In genomic region chr22:36236338-36237319, GRCh38 we compare ENCODE assay signal across 11 cellular contexts. TPM values are rescaled to one million over a fixed set of nuclear protein-coding genes. Genes with fewer than 3 reads are reported as not detected.
DNase-seq lines count a peak whose midpoint lies in the region; ATAC-seq lines count a peak whose summit lies in the region.
"Had no signal": no experiment of that assay in that cellular context is flagged by ENCODE, and none has a peak within 500 bp of the region (broad histone marks: within the 10 kb centered on the region; RNA-seq: fewer than 3 reads in every experiment).

No MANE protein-coding gene starts in this region.

- peak overlapping the region; percentile 80 to 96 (median 87) for H3K4me3 ChIP-seq in subcutaneous abdominal adipose tissue (ENCODE audit: low read depth in 1 of 5, low read length in 5 of 5)

- peaks cover 49% of the 10 kb centered on the region for H3K4me1 Mint-ChIP-seq in activated CD4-positive, alpha-beta T cell treated with anti-CD3 and anti-CD28 coated beads for 36 hours
- H3K4me1 Mint-ChIP-seq in activated naive CD8-positive, alpha-beta T cell (ENCODE audit: low read depth) = peaks cover 57% of the 10 kb centered on the region
- H3K4me1 Mint-ChIP-seq in immature natural killer cell = peaks cover 62 to 78% of the 10 kb centered on the region in 2 donors

- H3K36me3 ChIP-seq in subcutaneous abdominal adipose tissue (ENCODE audit: control insufficient read depth in 5 of 5, insufficient read depth in 5 of 5, low read length in 5 of 5) = peaks cover 7 to 37% (median 22%) of the 10 kb centered on the region in 5 donors

- peak overlapping the region in 2 of 5 donors; percentile 16 to 88 for H3K9ac ChIP-seq in subcutaneous abdominal adipose tissue (ENCODE audit: low read length in 5 of 5)

- no peaks in the 10 kb centered on the region for H3K27me3 ChIP-seq in subcutaneous abdominal adipose tissue (ENCODE audit: control insufficient read depth in 5 of 5, insufficient read depth in 4 of 5, low read length in 5 of 5)

- DNase-seq in activated CD4-positive, alpha-beta T cell treated with anti-CD3 and anti-CD28 coated beads for 36 hours = no peak
- DNase-seq in activated CD4-positive, alpha-beta T cell treated with anti-CD3 and anti-CD28 coated beads for 4 hours = no peak
- DNase-seq in immature natural killer cell (no peak), pons (ENCODE audit: low spot score) (no peak), NCI-H345 (lab: John Stamatoyannopoulos, UW) (no peak)
- DNase-seq: NCI-H1105 treated with DMSO at 0.1 percent for 48 hours had no signal

- H3K4me1 ChIP-seq in subcutaneous abdominal adipose tissue (ENCODE audit: control insufficient read depth in 5 of 5, insufficient read depth in 5 of 5, low read length in 5 of 5) = peaks cover 2 to 52% (median 51%) of the 10 kb centered on the region in 5 donors

- no peaks in the 10 kb centered on the region for H3K9me3 Mint-ChIP-seq in activated CD4-positive, alpha-beta T cell treated with anti-CD3 and anti-CD28 coated beads for 36 hours (ENCODE audit: low read depth)
- H3K9me3 Mint-ChIP-seq in activated naive CD8-positive, alpha-beta T cell (ENCODE audit: low read depth) = no peaks in the 10 kb centered on the region
- no peaks in the 10 kb centered on the region for H3K9me3 Mint-ChIP-seq in immature natural killer cell

- no peak for ATAC-seq in activated CD4-positive, alpha-beta T cell treated with anti-CD3 and anti-CD28 coated beads for 36 hours
- ATAC-seq in GM19351 (IDR thresholded peaks at IDR 0.05; ENCODE audit: unreplicated experiment) = no peak

- peaks cover 61% of the 10 kb centered on the region for H3K36me3 Mint-ChIP-seq in activated CD4-positive, alpha-beta T cell treated with anti-CD3 and anti-CD28 coated beads for 36 hours (ENCODE audit: low read depth)
- H3K36me3 Mint-ChIP-seq in activated naive CD8-positive, alpha-beta T cell = peaks cover 22% of the 10 kb centered on the region
- peaks cover 29 to 51% (median 37%) of the 10 kb centered on the region in 3 donors for H3K36me3 Mint-ChIP-seq in immature natural killer cell

- intact Hi-C loops in activated CD4-positive, alpha-beta T cell treated with anti-CD3 and anti-CD28 coated beads for 36 hours (cut with DNase I, micrococcal nuclease) = loop anchor here (2.0 to 5.0 kb wide), 3 partner anchors 41 to 89 kb away; no protein-coding TSS in a partner anchor

- H3K4me3 Mint-ChIP-seq in activated CD4-positive, alpha-beta T cell treated with anti-CD3 and anti-CD28 coated beads for 36 hours = peak overlapping the region; percentile 98
- H3K4me3 Mint-ChIP-seq in activated naive CD8-positive, alpha-beta T cell = peak overlapping the region; percentile 96
- peak overlapping the region; percentile 93 to 100 (median 99) for H3K4me3 Mint-ChIP-seq in immature natural killer cell

- CTCF ChIA-PET in activated CD4-positive, alpha-beta T cell treated with anti-CD3 and anti-CD28 coated beads for 36 hours (lab: Charles Lee) = interaction anchor here (0.5 to 4.4 kb wide), 9 partner anchors 12 to 234 kb away, joined by 3 to 46 read pairs (median 4); partner anchors contain the start of gene APOL1

- POLR2A ChIA-PET in activated CD4-positive, alpha-beta T cell treated with anti-CD3 and anti-CD28 coated beads for 36 hours (lab: Charles Lee) = interaction anchor here (0.6 to 1.6 kb wide), 3 partner anchors 9 to 293 kb away, joined by 5 to 6 read pairs (median 6); partner anchors contain the start of gene APOL1

- no peaks in the 10 kb centered on the region for H3K27me3 Mint-ChIP-seq in activated CD4-positive, alpha-beta T cell treated with anti-CD3 and anti-CD28 coated beads for 36 hours
- H3K27me3 Mint-ChIP-seq in activated naive CD8-positive, alpha-beta T cell = no peaks in the 10 kb centered on the region
- peaks cover 0 to 8% (median 5%) of the 10 kb centered on the region in 3 donors for H3K27me3 Mint-ChIP-seq in immature natural killer cell (ENCODE audit: low read depth in 3 of 3)

- H3K27ac Mint-ChIP-seq in activated CD4-positive, alpha-beta T cell treated with anti-CD3 and anti-CD28 coated beads for 36 hours = no peak overlapping the region
- peak overlapping the region; percentile 37 for H3K27ac Mint-ChIP-seq in activated naive CD8-positive, alpha-beta T cell
- peak overlapping the region; percentile 96 to 99 (median 99) for H3K27ac Mint-ChIP-seq in immature natural killer cell

- peak overlapping the region; percentile 93 for H3K27ac ChIP-seq in subcutaneous abdominal adipose tissue (ENCODE audit: low read depth, low read length)

- peaks cover 0 to 3% (median 0%) of the 10 kb centered on the region in 5 donors for H3K9me3 ChIP-seq in subcutaneous abdominal adipose tissue (ENCODE audit: control insufficient read depth in 5 of 5, low read length in 5 of 5)

RNA-seq across cellular contexts. Expression of gene APOL2, which starts 2.7 kb away (rescaled TPM):
- total RNA-seq in activated CD4-positive, alpha-beta T cell treated with anti-CD3 and anti-CD28 coated beads for 36 hours = 10 to 100 TPM; 64.5 TPM
- 10 to 100 TPM; 22.4 to 42.4 (median 22.9) TPM for polyA plus RNA-seq in immature natural killer cell

RNA-seq across cellular contexts. Expression of gene APOL1, which starts 16.3 kb away (rescaled TPM):
- total RNA-seq in activated CD4-positive, alpha-beta T cell treated with anti-CD3 and anti-CD28 coated beads for 36 hours = 10 to 100 TPM; 32.0 to 37.2 TPM
- polyA plus RNA-seq in immature natural killer cell = 10 to 100 TPM in 2 of 3 donors, 1 to 10 TPM in 1; 8.7 to 65.8 (median 14.8) TPM

RNA-seq across cellular contexts. Expression of gene APOL4, which starts 35.0 kb away (rescaled TPM):
- total RNA-seq in activated CD4-positive, alpha-beta T cell treated with anti-CD3 and anti-CD28 coated beads for 36 hours = under 1 TPM; 0.16 to 0.21 TPM
- under 1 TPM in 2 of 3 donors, not detected in 1; 0.25 to 0.27 TPM for polyA plus RNA-seq in immature natural killer cell
- total RNA-seq: mononuclear cell, SK-MEL-5 had no signal
